Comparison of ENCODE assay signal across 7 cellular contexts in the genomic region with DNA sequence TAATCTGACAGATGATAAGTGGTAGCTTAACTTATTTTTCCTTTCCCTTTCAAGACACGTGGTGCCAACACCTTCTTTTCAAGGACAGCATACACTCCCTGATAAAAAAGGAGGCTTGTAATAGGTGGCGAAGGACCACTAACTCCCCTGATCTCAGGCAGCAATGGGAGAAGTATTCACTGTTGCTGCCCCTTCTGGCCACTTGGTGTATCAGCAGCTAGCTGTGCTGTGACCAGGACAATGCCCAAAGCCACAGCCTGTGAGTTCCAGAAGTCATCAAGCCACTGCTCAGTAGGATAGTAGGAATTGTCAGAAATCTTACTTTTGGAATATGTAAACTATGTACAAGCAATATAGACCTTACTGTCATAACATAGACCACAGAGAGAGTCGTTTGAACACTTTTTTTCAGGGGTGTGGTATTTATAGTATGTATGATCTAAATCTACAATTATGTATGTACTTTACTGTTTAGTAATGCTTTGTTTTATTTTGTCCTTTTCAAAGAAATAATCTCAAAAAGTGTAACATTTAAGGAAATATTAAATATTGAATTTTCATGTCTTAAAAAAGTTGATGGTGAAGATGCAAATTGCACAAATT.
DNase-seq lines count a peak whose midpoint lies in the region; ATAC-seq and TF ChIP-seq lines count a peak whose summit lies in the region.

No MANE protein-coding gene starts in this region.

- H3K27ac Mint-ChIP-seq in neural progenitor cell = no peak overlapping the region

- H3K9me3 ChIP-seq in neural progenitor cell (ENCODE audit: low read depth) = no peaks in the 10 kb centered on the region

- H2AFZ ChIP-seq in neural progenitor cell (replicated peaks) = no peak overlapping the region

- no peak overlapping the region for H3K27ac ChIP-seq in neural progenitor cell

- H3K27me3 ChIP-seq in neural progenitor cell = no peaks in the 10 kb centered on the region

- H3K36me3 Mint-ChIP-seq in neural progenitor cell = no peaks in the 10 kb centered on the region

- no peaks in the 10 kb centered on the region for H3K4me1 Mint-ChIP-seq in neural progenitor cell

- no peaks in the 10 kb centered on the region for H3K4me1 ChIP-seq in neural progenitor cell

- no peaks in the 10 kb centered on the region for H3K79me2 ChIP-seq in neural progenitor cell (ENCODE audit: low read depth)

- DNase-seq in CMK (ENCODE audit: low read depth) (peak; percentile 17), NCI-H146 treated with DMSO at 0.1 percent for 48 hours (lab: John Stamatoyannopoulos, UW; ENCODE audit: unreplicated experiment) (peak; percentile 6), choroid plexus epithelial cell (ENCODE audit: low read depth) (peak; percentile 48), neural progenitor cell (ENCODE audit: low spot score) (peak; percentile 80), amniotic stem cell (lab: John Stamatoyannopoulos, UW) (no peak)

- H3K27me3 Mint-ChIP-seq in neural progenitor cell (ENCODE audit: insufficient read depth, low read depth) = no peaks in the 10 kb centered on the region

- no peak overlapping the region for H3K9ac ChIP-seq in neural progenitor cell

- peak; percentile 87 for TF ChIP-seq CTCF in GM12875 (IDR thresholded peaks at IDR 0.05; ENCODE audit: borderline replicate concordance, insufficient read depth, low read depth, low read length)
- TF ChIP-seq CTCF in choroid plexus epithelial cell (conservative IDR thresholded peaks at IDR 0.05; ENCODE audit: low read depth, low read length) = peak; percentile 92
- peak; percentile 86 for TF ChIP-seq CTCF in neural progenitor cell (IDR thresholded peaks at IDR 0.05)

- no peak overlapping the region for H3K4me3 Mint-ChIP-seq in neural progenitor cell

- peak; percentile 93 for ATAC-seq in HG02798 (IDR thresholded peaks at IDR 0.05; ENCODE audit: poor library complexity, unreplicated experiment)

- H4K20me1 ChIP-seq in neural progenitor cell (ENCODE audit: low read depth) = no peaks in the 10 kb centered on the region

- no peak overlapping the region for H3K4me2 ChIP-seq in neural progenitor cell

- H3K4me3 ChIP-seq in GM12875 (ENCODE audit: low read depth, low read length) (no peak overlapping the region), choroid plexus epithelial cell (ENCODE audit: low read depth, low read length) (no peak overlapping the region), neural progenitor cell (no peak overlapping the region)

- H3F3A ChIP-seq in neural progenitor cell (ENCODE audit: low read depth) = no peaks in the 10 kb centered on the region

- no peaks in the 10 kb centered on the region for H3K36me3 ChIP-seq in neural progenitor cell

- no peaks in the 10 kb centered on the region for H3K9me3 Mint-ChIP-seq in neural progenitor cell
